In genomic region chr9:16121168-16121567, GRCh38 we compare ENCODE assay signal across 21 cellular contexts.
DNase-seq lines count a peak whose midpoint lies in the region; ATAC-seq, FAIRE-seq and TF ChIP-seq lines count a peak whose summit lies in the region.
"Had no signal": no experiment of that assay in that cellular context is flagged by ENCODE, and none has a peak within 500 bp of the region (broad histone marks: within the 10 kb centered on the region; RNA-seq: fewer than 3 reads in every experiment).

No MANE protein-coding gene starts in this region.

- H3K27ac Mint-ChIP-seq in astrocyte (ENCODE audit: unreplicated experiment) (peak overlapping the region; percentile 97), nephron (peak overlapping the region in 2 of 3 experiments; percentile 72 to 83)
- no peak overlapping the region for H3K27ac Mint-ChIP-seq in stimulated activated effector memory CD8-positive, alpha-beta T cell treated with anti-CD3 and anti-CD28 coated beads, Interleukin-12 subunit alpha, Interleukin-12 subunit beta, amount 100 ng/mL, for 72 hours
- H3K27ac Mint-ChIP-seq: CD4-positive, alpha-beta T cell had no signal

- peak overlapping the region; percentile 60; the same call in 1 of the 2 replicates for H3K23ac ChIP-seq in IMR-90 (ENCODE audit: low read depth, low read length)

- H2BK15ac ChIP-seq in IMR-90 (ENCODE audit: low read depth, low read length): 0 out of 3 replicates have a peak overlapping the region, but pooled peaks have one; percentile 18

- H3K4me3 ChIP-seq in IMR-90 (ENCODE audit: insufficient read depth, low read depth, low read length): no peak overlapping the region
- H3K4me3 ChIP-seq in astrocyte (ENCODE audit: insufficient read depth, low read depth, low read length): no peak overlapping the region
- no peak overlapping the region for H3K4me3 ChIP-seq in A673 (ENCODE audit: low read depth, low read length, poor library complexity, severe bottlenecking)
- H3K4me3 ChIP-seq: BLaER1 had no signal

- BruUV-seq in IMR-90 (replicated peaks; lab: Mats Ljungman, UMichigan) (no TSS peak), A673 (replicated peaks; lab: Mats Ljungman, UMichigan) (no TSS peak)

- H2BK20ac ChIP-seq in IMR-90 (ENCODE audit: low read depth, low read length): peak overlapping the region; percentile 93; the same call in 1 of the 2 replicates

- TF ChIP-seq CTCF in IMR-90 (conservative IDR thresholded peaks at IDR 0.05; ENCODE audit: low read depth, low read length) (no peak), astrocyte (IDR thresholded peaks at IDR 0.05; ENCODE audit: insufficient read depth, low read depth, low read length) (no peak), nephron (IDR thresholded peaks at IDR 0.05; ENCODE audit: unreplicated experiment in 3 of 3) (no peak), A673 (conservative IDR thresholded peaks at IDR 0.05; ENCODE audit: low read depth, low read length) (no peak)

- H3K36me3 Mint-ChIP-seq in astrocyte (ENCODE audit: low read depth, unreplicated experiment) (no peaks in the 10 kb centered on the region), nephron (ENCODE audit: low read depth) (no peaks in the 10 kb centered on the region)
- no peaks in the 10 kb centered on the region for H3K36me3 Mint-ChIP-seq in stimulated activated effector memory CD8-positive, alpha-beta T cell treated with anti-CD3 and anti-CD28 coated beads, Interleukin-12 subunit alpha, Interleukin-12 subunit beta, amount 100 ng/mL, for 72 hours

- H3K14ac ChIP-seq in IMR-90 (replicated peaks; ENCODE audit: low read depth, low read length): peak overlapping the region; percentile 73; the same call in 1 of the 2 replicates

- DNase-seq in IMR-90 (no peak), astrocyte (ENCODE audit: low read depth) (no peak), A673 (ENCODE audit: low spot score) (no peak)
- DNase-seq in stimulated activated effector memory CD8-positive, alpha-beta T cell treated with anti-CD3 and anti-CD28 coated beads, Interleukin-12 subunit alpha, Interleukin-12 subunit beta, amount 100 ng/mL, for 72 hours (ENCODE audit: low spot score in 2 of 2): no peak
- DNase-seq: Caco-2; CD4-positive, alpha-beta T cell; DMS 273 treated with DMSO at 0.1 percent for 48 hours; DND-41; Kasumi-1; NCI-H1694; NCI-H2081; NCI-H2171; NCI-H345; NCI-H524; NCI-H82 had no signal

- intact Hi-C loops in IMR-90 (cut with micrococcal nuclease) (no loop called here), A673 (cut with micrococcal nuclease; ENCODE audit: unreplicated experiment) (no loop called here)

- H3K27me3 Mint-ChIP-seq in astrocyte (ENCODE audit: low read depth, unreplicated experiment): no peaks in the 10 kb centered on the region
- no peaks in the 10 kb centered on the region for H3K27me3 Mint-ChIP-seq in nephron (ENCODE audit: low read depth)
- H3K27me3 Mint-ChIP-seq: CD4-positive, alpha-beta T cell had no signal

- no peak for TF ChIP-seq POLR2A in IMR-90 (IDR thresholded peaks at IDR 0.05; ENCODE audit: low read depth, low read length)

- FAIRE-seq in astrocyte (lab: Jason Lieb, UNC): no peak
- FAIRE-seq: GM12892 had no signal

- H3K27ac ChIP-seq in IMR-90 (ENCODE audit: insufficient read depth, low read length) (no peak overlapping the region), astrocyte (ENCODE audit: low read depth, low read length) (peak overlapping the region; percentile 95), A673 (ENCODE audit: low read depth, low read length, poor library complexity, severe bottlenecking) (no peak overlapping the region)
- H3K27ac ChIP-seq: BLaER1 had no signal

- H4K5ac ChIP-seq in IMR-90 (ENCODE audit: low read depth, low read length): 0 out of 2 replicates have a peak overlapping the region, but pooled peaks have one; percentile 12

- peak overlapping the region; percentile 96 for H2BK120ac ChIP-seq in IMR-90 (ENCODE audit: low read depth, low read length)

- H3K56ac ChIP-seq in IMR-90 (ENCODE audit: extremely low read depth, insufficient read depth, low read length): no peak overlapping the region

- H3K9ac ChIP-seq in IMR-90 (ENCODE audit: low read depth, low read length) (no peak overlapping the region), astrocyte (ENCODE audit: low read length) (peak overlapping the region; percentile 73)
- H3K9ac ChIP-seq: BLaER1 had no signal

- TF ChIP-seq RAD21 in IMR-90 (IDR thresholded peaks at IDR 0.05; ENCODE audit: low read length): no peak

- H3K4me3 Mint-ChIP-seq in astrocyte (ENCODE audit: unreplicated experiment): no peak overlapping the region
- H3K4me3 Mint-ChIP-seq in nephron: no peak overlapping the region
- no peak overlapping the region for H3K4me3 Mint-ChIP-seq in stimulated activated effector memory CD8-positive, alpha-beta T cell treated with anti-CD3 and anti-CD28 coated beads, Interleukin-12 subunit alpha, Interleukin-12 subunit beta, amount 100 ng/mL, for 72 hours
- H3K4me3 Mint-ChIP-seq: CD4-positive, alpha-beta T cell had no signal

- H2AFZ ChIP-seq in IMR-90 (replicated peaks; ENCODE audit: low read length, poor library complexity) (peak overlapping the region; percentile 64), astrocyte (ENCODE audit: low read depth, low read length) (peak overlapping the region; percentile 34)

- H3K18ac ChIP-seq in IMR-90 (ENCODE audit: low read depth, low read length): no peak overlapping the region

- H3K4ac ChIP-seq in IMR-90 (ENCODE audit: low read depth, low read length): peak overlapping the region; percentile 94

- in situ Hi-C loops in IMR-90 (cut with MboI; ENCODE audit: low sequenced_read_pairs): no loop called here

- peaks cover 9% of the 10 kb centered on the region for H3K9me1 ChIP-seq in IMR-90 (ENCODE audit: insufficient read depth, low read length)

- no peaks in the 10 kb centered on the region for H3K79me1 ChIP-seq in IMR-90 (ENCODE audit: low read depth in 1 of 2, low read length in 2 of 2)

- peak overlapping the region; percentile 93 for H4K91ac ChIP-seq in IMR-90 (ENCODE audit: insufficient read depth, low read depth, low read length)

- H4K20me1 ChIP-seq in IMR-90 (ENCODE audit: insufficient read depth, low read length): no peaks in the 10 kb centered on the region
- H4K20me1 ChIP-seq in astrocyte (ENCODE audit: insufficient read depth, low read length): no peaks in the 10 kb centered on the region
- H4K20me1 ChIP-seq: BLaER1 had no signal

- H3K27me3 ChIP-seq in IMR-90 (ENCODE audit: control insufficient read depth, insufficient read depth, low read length) (no peaks in the 10 kb centered on the region), astrocyte (ENCODE audit: insufficient read depth, low read length) (no peaks in the 10 kb centered on the region), A673 (replicated peaks; ENCODE audit: insufficient read depth, low read depth, low read length, poor library complexity) (no peaks in the 10 kb centered on the region)
- H3K27me3 ChIP-seq: BLaER1 had no signal

- no CpG with 5 or more reads among the region's 9 CpGs for whole genome bisulfite sequencing in IMR-90 (ENCODE audit: extremely low coverage in 2 of 2, insufficient read length in 1 of 2), 2 experiments

- H3K9me3 Mint-ChIP-seq in astrocyte (ENCODE audit: unreplicated experiment) (peaks cover 3% of the 10 kb centered on the region), nephron (no peaks in the 10 kb centered on the region)
- H3K9me3 Mint-ChIP-seq in stimulated activated effector memory CD8-positive, alpha-beta T cell treated with anti-CD3 and anti-CD28 coated beads, Interleukin-12 subunit alpha, Interleukin-12 subunit beta, amount 100 ng/mL, for 72 hours: peaks cover 8% of the 10 kb centered on the region

- POLR2A ChIA-PET in IMR-90 (lab: Charles Lee; ENCODE audit: unreplicated experiment) (no interaction called here), A673 (lab: Charles Lee; ENCODE audit: low non-redundant PET) (no interaction called here)

- H3K36me3 ChIP-seq in IMR-90 (ENCODE audit: control insufficient read depth, insufficient read depth, low read length) (no peaks in the 10 kb centered on the region), astrocyte (ENCODE audit: insufficient read depth, low read length) (no peaks in the 10 kb centered on the region), A673 (ENCODE audit: insufficient read depth, low read length, poor library complexity, severe bottlenecking) (no peaks in the 10 kb centered on the region)
- H3K36me3 ChIP-seq: BLaER1 had no signal

- peak overlapping the region; percentile 3 for H2BK5ac ChIP-seq in IMR-90 (ENCODE audit: low read depth, low read length, poor library complexity, severe bottlenecking)

- H2AK9ac ChIP-seq in IMR-90 (replicated peaks; ENCODE audit: low read depth, low read length, poor library complexity): no peak overlapping the region

- H3K9me3 ChIP-seq in IMR-90 (ENCODE audit: control insufficient read depth, insufficient read depth, low read length) (no peaks in the 10 kb centered on the region), astrocyte (ENCODE audit: insufficient read depth, low read depth, low read length) (peaks cover 2% of the 10 kb centered on the region), A673 (ENCODE audit: low read depth, low read length, poor library complexity, severe bottlenecking) (no peaks in the 10 kb centered on the region)
- H3K9me3 ChIP-seq: BLaER1, Caco-2 had no signal

- ATAC-seq in IMR-90 (ENCODE audit: low read depth): no peak
- ATAC-seq in stimulated activated effector memory CD8-positive, alpha-beta T cell treated with anti-CD3 and anti-CD28 coated beads, Interleukin-12 subunit alpha, Interleukin-12 subunit beta, amount 100 ng/mL, for 72 hours: peak; percentile 26
- no peak for ATAC-seq in HG02571 (IDR thresholded peaks at IDR 0.05; ENCODE audit: unreplicated experiment)
- no peak for ATAC-seq in GM19351 (IDR thresholded peaks at IDR 0.05; ENCODE audit: unreplicated experiment)
- ATAC-seq: Panc1 had no signal

- H2AK5ac ChIP-seq in IMR-90 (ENCODE audit: low read depth, low read length): peak overlapping the region; percentile 85; the same call in 1 of the 2 replicates

- dilution Hi-C loops in IMR-90 (cut with HindIII; ENCODE audit: low sequenced_read_pairs, unreplicated experiment): no loop called here

- H3K4me1 ChIP-seq in IMR-90 (ENCODE audit: control insufficient read depth, insufficient read depth, low read length): peaks cover 11% of the 10 kb centered on the region
- peaks cover 40% of the 10 kb centered on the region for H3K4me1 ChIP-seq in astrocyte (ENCODE audit: insufficient read depth, low read length)
- H3K4me1 ChIP-seq in A673 (ENCODE audit: insufficient read depth, low read length, poor library complexity, severe bottlenecking): peaks cover 6% of the 10 kb centered on the region
- H3K4me1 ChIP-seq: BLaER1, Caco-2 had no signal

- H3K4me1 Mint-ChIP-seq in astrocyte (ENCODE audit: low read depth, unreplicated experiment) (peaks cover 55% of the 10 kb centered on the region), nephron (peaks cover 44% of the 10 kb centered on the region)
- no peaks in the 10 kb centered on the region for H3K4me1 Mint-ChIP-seq in stimulated activated effector memory CD8-positive, alpha-beta T cell treated with anti-CD3 and anti-CD28 coated beads, Interleukin-12 subunit alpha, Interleukin-12 subunit beta, amount 100 ng/mL, for 72 hours

- CTCF ChIA-PET in IMR-90 (lab: Yijun Ruan, JAX): interaction anchor here (0.6 kb wide), 1 partner anchor 13 kb away, joined by 3 read pairs; no protein-coding TSS in a partner anchor
- CTCF ChIA-PET in A673 (lab: Charles Lee): no interaction called here

- H3K79me2 ChIP-seq in astrocyte (ENCODE audit: insufficient read depth, low read length): no peaks in the 10 kb centered on the region

- H3K4me2 ChIP-seq in IMR-90 (ENCODE audit: low read depth, low read length) (no peak overlapping the region), astrocyte (ENCODE audit: low read length) (peak overlapping the region; percentile 60)
- H3K4me2 ChIP-seq: BLaER1 had no signal

- H4K8ac ChIP-seq in IMR-90 (ENCODE audit: low read depth in 2 of 2, low read length in 2 of 2): peak overlapping the region; percentile 2 to 88; a peak in 2 of 4 replicates
